In genomic region chr16:2756288-2757015, GRCh38 we compare ENCODE assay signal across 1 cellular context.
TF ChIP-seq lines count a peak whose summit lies in the region.

No MANE protein-coding gene starts in this region.

TF ChIP-seq in GM12878, 131 proteins besides CTCF, POLR2A, EP300 and RAD21:
- TF ChIP-seq HDGF (IDR thresholded peaks at IDR 0.05) (peak; percentile 53; the same call in 1 of the 2 replicates), PRDM15 (CRISPR knock-in tag; IDR thresholded peaks at IDR 0.05) (no peak)
